ENCODE assay signal across 7 cellular contexts in genomic region chr11:106295974-106296373, GRCh38.
"Had no signal": no experiment of that assay in that cellular context is flagged by ENCODE, and none has a peak within 500 bp of the region (broad histone marks: within the 10 kb centered on the region; RNA-seq: fewer than 3 reads in every experiment).

No MANE protein-coding gene starts in this region.

- DNase-seq: IMR-90, KBM-7, KG1 had no signal

- H3K27ac ChIP-seq: HL-60, KMS-11 had no signal

- H3K4me3 ChIP-seq: K562 had no signal

- ATAC-seq: HepG2, K562 had no signal
